1 cellular context compared by ENCODE assay signal in genomic region chr21:42513985-42514882, GRCh38.
TF ChIP-seq lines count a peak whose summit lies in the region.

No MANE protein-coding gene starts in this region.

TF ChIP-seq in K562, 482 proteins besides CTCF, POLR2A, EP300 and RAD21 (continued from another document):
- TF ChIP-seq ZMIZ1 (IDR thresholded peaks at IDR 0.05; ENCODE audit: low read depth in 2 of 2, low read length in 2 of 2) (no peak), NKRF (IDR thresholded peaks at IDR 0.05; ENCODE audit: borderline replicate concordance) (no peak), ZNF140 (CRISPR knock-in tag; IDR thresholded peaks at IDR 0.05) (no peak), ZFP1 (CRISPR knock-in tag; IDR thresholded peaks at IDR 0.05) (no peak), JUND (IDR thresholded peaks at IDR 0.05; ENCODE audit: borderline replicate concordance, low read depth, low read length) (no peak), JUND (tag; IDR thresholded peaks at IDR 0.05; ENCODE audit: borderline replicate concordance, low read depth, low read length) (no peak), PRMT5 (CRISPR knock-in tag; IDR thresholded peaks at IDR 0.05) (no peak), RNF2 (IDR thresholded peaks at IDR 0.05) (no peak), KDM2B (CRISPR knock-in tag; IDR thresholded peaks at IDR 0.05) (no peak), NUFIP1 (IDR thresholded peaks at IDR 0.05; ENCODE audit: partially characterized antibody) (no peak), CCNT2 (IDR thresholded peaks at IDR 0.05; ENCODE audit: borderline replicate concordance, extremely low read depth, insufficient read length, low read depth, low read length) (no peak), ATF7 (IDR thresholded peaks at IDR 0.05) (no peak), ZFP91 (CRISPR knock-in tag; IDR thresholded peaks at IDR 0.05) (no peak), STAT5B (CRISPR knock-in tag; IDR thresholded peaks at IDR 0.05) (no peak), HMBOX1 (IDR thresholded peaks at IDR 0.05) (no peak), SMARCA5 (IDR thresholded peaks at IDR 0.05) (no peak), CREB1 (IDR thresholded peaks at IDR 0.05) (no peak), CREB1 (CRISPR knock-in tag; IDR thresholded peaks at IDR 0.05) (no peak), PHF8 (IDR thresholded peaks at IDR 0.05; ENCODE audit: borderline replicate concordance, low read length) (0 out of 2 replicates have a peak, but pooled peaks have one; percentile 26), ARID4B (CRISPR knock-in tag; IDR thresholded peaks at IDR 0.05) (no peak), UBTF (IDR thresholded peaks at IDR 0.05; ENCODE audit: borderline replicate concordance in 1 of 2, low read depth in 2 of 2, low read length in 2 of 2) (0 out of 4 replicates have a peak, but pooled peaks of 1 of the 2 experiments have one; percentile 51), KLF13 (tag; IDR thresholded peaks at IDR 0.05; ENCODE audit: borderline replicate concordance, low read depth) (0 out of 2 replicates have a peak, but pooled peaks have one; percentile 14), NCOA2 (IDR thresholded peaks at IDR 0.05; ENCODE audit: partially characterized antibody in 2 of 2) (no peak), CHD1 (IDR thresholded peaks at IDR 0.05; ENCODE audit: low read length) (peak; percentile 34), KDM5B (IDR thresholded peaks at IDR 0.05; ENCODE audit: insufficient replicate concordance, low read depth, low read length) (peak; percentile 21), HCFC1 (IDR thresholded peaks at IDR 0.05; ENCODE audit: low read depth, low read length) (no peak), NCOA6 (IDR thresholded peaks at IDR 0.05) (no peak), AFF4 (CRISPR knock-in tag; IDR thresholded peaks at IDR 0.05) (0 out of 2 replicates have a peak, but pooled peaks have one; percentile 43), MXD1 (CRISPR knock-in tag; IDR thresholded peaks at IDR 0.05; ENCODE audit: borderline replicate concordance, poor library complexity, severe bottlenecking) (no peak), SNRNP70 (optimal IDR thresholded peaks at IDR 0.05; ENCODE audit: low read depth, low read length) (no peak), ERF (CRISPR knock-in tag; IDR thresholded peaks at IDR 0.05) (no peak), ZNF699 (CRISPR knock-in tag; IDR thresholded peaks at IDR 0.05; ENCODE audit: insufficient replicate concordance) (no peak), ZBTB1 (CRISPR knock-in tag; IDR thresholded peaks at IDR 0.05; ENCODE audit: borderline replicate concordance, low read depth) (peak; percentile 39; the same call in 1 of the 2 replicates), CHD2 (IDR thresholded peaks at IDR 0.05; ENCODE audit: low read depth, low read length) (no peak), SAP30 (IDR thresholded peaks at IDR 0.05; ENCODE audit: borderline replicate concordance, insufficient read depth, low read depth, low read length, poor library complexity, severe bottlenecking) (peak; percentile 40), BMI1 (IDR thresholded peaks at IDR 0.05; ENCODE audit: low read length) (no peak)
